In the genomic region with DNA sequence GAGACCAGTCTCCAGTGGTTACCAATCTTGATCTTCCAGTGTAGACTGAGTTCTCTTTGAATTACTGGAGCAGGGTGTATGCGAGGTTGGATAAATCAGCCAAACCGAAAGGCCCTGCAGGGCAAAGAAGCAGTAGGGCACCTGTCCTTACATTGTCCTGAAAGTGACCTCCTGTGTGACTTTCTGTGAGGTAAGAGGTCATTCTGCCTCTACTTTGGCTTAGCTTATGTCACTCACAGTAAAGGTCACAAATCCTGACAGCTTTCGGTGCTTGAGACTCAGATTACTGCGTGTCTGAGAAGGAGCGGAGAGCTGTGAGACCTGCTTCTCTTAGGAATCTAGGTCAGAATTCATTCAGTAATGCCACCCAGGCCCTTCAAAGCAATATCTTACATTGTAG, we compare ENCODE assay signal across 19 cellular contexts.
DNase-seq lines count a peak whose midpoint lies in the region; ATAC-seq, FAIRE-seq and TF ChIP-seq lines count a peak whose summit lies in the region.
"Had no signal": no experiment of that assay in that cellular context is flagged by ENCODE, and none has a peak within 500 bp of the region (broad histone marks: within the 10 kb centered on the region; RNA-seq: fewer than 3 reads in every experiment).

No MANE protein-coding gene starts in this region.

- H3K9ac ChIP-seq in SK-N-SH, result no peak overlapping the region

- H2AFZ ChIP-seq in SK-N-SH (ENCODE audit: low read depth), result no peak overlapping the region

- intact Hi-C loops in heart left ventricle (cut with DNase I) (no loop called here), cardiac septum (cut with DNase I) (no loop called here)

- POLR2A ChIA-PET in SK-N-SH (lab: Yijun Ruan, JAX), result no interaction called here

- H3F3A ChIP-seq in SK-N-SH (replicated peaks; ENCODE audit: insufficient read depth), result no peaks in the 10 kb centered on the region

- H3K4me2 ChIP-seq in SK-N-SH, result no peak overlapping the region

- DNase-seq in heart left ventricle, result no peak
- DNase-seq in cardiac septum (ENCODE audit: low spot score), result no peak
- DNase-seq in bronchial epithelial cell (ENCODE audit: low read depth), result no peak
- peak; percentile 52 for DNase-seq in left lobe of liver (ENCODE audit: low spot score)
- peak; percentile 34 for DNase-seq in retina
- no peak for DNase-seq in NCI-H510A (lab: John Stamatoyannopoulos, UW)
- DNase-seq in coronary artery (ENCODE audit: low spot score), result no peak
- no peak for DNase-seq in SK-N-SH
- DNase-seq: BE2C; CD4-positive, CD25-positive, alpha-beta regulatory T cell; EL; Kasumi-1; NCI-H1417; NCI-H187; NCI-H2107; NCI-H2227 treated with DMSO at 0.1 percent for 48 hours; NCI-H524; OCI-M1 had no signal

- no peaks in the 10 kb centered on the region for H4K20me1 ChIP-seq in SK-N-SH (ENCODE audit: insufficient read depth)

- H3K4me1 ChIP-seq in heart left ventricle (peaks cover 0 to 4% (median 0%) of the 10 kb centered on the region in 12 donors), SK-N-SH (ENCODE audit: control insufficient read depth in 1 of 2, insufficient read depth in 2 of 2, low read depth in 1 of 2, low read length in 1 of 2) (peaks cover 0 to 4% of the 10 kb centered on the region in 2 experiments; a peak in 1 of 4 replicates)
- H3K4me1 ChIP-seq: BE2C had no signal

- ATAC-seq in heart left ventricle (peak in 3 of 4 donors; percentile 30 to 69 (median 51)), left lobe of liver (peak; percentile 94)

- H3K9me3 ChIP-seq in heart left ventricle (no peaks in the 10 kb centered on the region), SK-N-SH (no peaks in the 10 kb centered on the region)
- H3K9me3 ChIP-seq: BE2C had no signal

- no peaks in the 10 kb centered on the region; the same call in 1 of the 2 replicates for H3K79me2 ChIP-seq in SK-N-SH (ENCODE audit: insufficient read depth)

- no peak for TF ChIP-seq RAD21 in SK-N-SH (IDR thresholded peaks at IDR 0.05; ENCODE audit: low read length)

- H3K36me3 ChIP-seq in heart left ventricle, result no peaks in the 10 kb centered on the region
- H3K36me3 ChIP-seq in bronchial epithelial cell (ENCODE audit: control insufficient read depth, insufficient read depth, low read length), result no peaks in the 10 kb centered on the region
- no peaks in the 10 kb centered on the region for H3K36me3 ChIP-seq in SK-N-SH (replicated peaks in 1 of 2; ENCODE audit: control insufficient read depth in 1 of 2, insufficient read depth in 2 of 2, low read length in 1 of 2)
- H3K36me3 ChIP-seq: BE2C had no signal

- WGBS in heart left ventricle, 4 donors, result 65 to 72% (median 70%) methylated on average over 5 of the region's 5 CpGs
- WGBS in SK-N-SH (ENCODE audit: low lambda C conversion rate), result 98% methylated on average over 5 of the region's 5 CpGs

- TF ChIP-seq POLR2A in heart left ventricle (IDR thresholded peaks at IDR 0.05), result no peak

- peak; percentile 32 for FAIRE-seq in bronchial epithelial cell (lab: Jason Lieb, UNC)
- FAIRE-seq: RCC 7860 had no signal

- no peaks in the 10 kb centered on the region for H3K9me2 ChIP-seq in SK-N-SH

- TF ChIP-seq CTCF in heart left ventricle (IDR thresholded peaks at IDR 0.05) (no peak), bronchial epithelial cell (IDR thresholded peaks at IDR 0.05; ENCODE audit: insufficient read depth, low read length, severe bottlenecking) (no peak), coronary artery (IDR thresholded peaks at IDR 0.05) (no peak), SK-N-SH (IDR thresholded peaks at IDR 0.05) (no peak)

- CTCF ChIA-PET in SK-N-SH (lab: Yijun Ruan, JAX), result interaction anchor here (0.6 to 1.2 kb wide), 2 partner anchors 10 to 13 kb away, joined by 3 read pairs; no protein-coding TSS in a partner anchor

- no peak for TF ChIP-seq EP300 in SK-N-SH (IDR thresholded peaks at IDR 0.05; ENCODE audit: borderline replicate concordance in 1 of 2, low read depth in 1 of 2, low read length in 1 of 2)

- H3K27ac ChIP-seq in heart left ventricle (peak overlapping the region in 2 of 12 donors; percentile 6 to 22), coronary artery (no peak overlapping the region), SK-N-SH (ENCODE audit: low read depth in 2 of 2, low read length in 1 of 2) (no peak overlapping the region)

- no peaks in the 10 kb centered on the region for H3K27me3 ChIP-seq in heart left ventricle
- H3K27me3 ChIP-seq in bronchial epithelial cell (ENCODE audit: control insufficient read depth, insufficient read depth, low read length), result no peaks in the 10 kb centered on the region
- H3K27me3 ChIP-seq in SK-N-SH (ENCODE audit: insufficient read depth), result no peaks in the 10 kb centered on the region
- H3K27me3 ChIP-seq: BE2C had no signal

- H3K4me3 ChIP-seq in heart left ventricle (no peak overlapping the region), bronchial epithelial cell (ENCODE audit: low read depth, low read length) (no peak overlapping the region), coronary artery (no peak overlapping the region), SK-N-SH (ENCODE audit: low read depth in 2 of 2, low read length in 1 of 2) (no peak overlapping the region)

TF ChIP-seq in SK-N-SH, 30 proteins besides CTCF, POLR2A, EP300 and RAD21:
- TF ChIP-seq GATA2 (CRISPR knock-in tag; IDR thresholded peaks at IDR 0.05) (no peak), SMC3 (IDR thresholded peaks at IDR 0.05; ENCODE audit: low read depth, low read length) (no peak), RCOR1 (IDR thresholded peaks at IDR 0.05; ENCODE audit: low read length) (no peak), YY1 (IDR thresholded peaks at IDR 0.05; ENCODE audit: low read depth) (no peak), NRF1 (IDR thresholded peaks at IDR 0.05; ENCODE audit: low read depth, low read length) (no peak), POLR2AphosphoS5 (IDR thresholded peaks at IDR 0.05; ENCODE audit: low read depth, low read length) (no peak), RXRA (IDR thresholded peaks at IDR 0.05; ENCODE audit: borderline replicate concordance, low read depth) (no peak), CHD2 (IDR thresholded peaks at IDR 0.05; ENCODE audit: low read length, partially characterized antibody) (no peak), FOXJ3 (CRISPR knock-in tag; IDR thresholded peaks at IDR 0.05) (no peak), TCF12 (IDR thresholded peaks at IDR 0.05) (no peak), EZH2phosphoT487 (IDR thresholded peaks at IDR 0.05; ENCODE audit: borderline replicate concordance, low read depth) (no peak), TEAD4 (IDR thresholded peaks at IDR 0.05; ENCODE audit: borderline replicate concordance, insufficient read depth) (no peak), FOXM1 (IDR thresholded peaks at IDR 0.05; ENCODE audit: low read depth) (no peak), ELF1 (IDR thresholded peaks at IDR 0.05) (no peak)
- TF ChIP-seq, protein P1, sequence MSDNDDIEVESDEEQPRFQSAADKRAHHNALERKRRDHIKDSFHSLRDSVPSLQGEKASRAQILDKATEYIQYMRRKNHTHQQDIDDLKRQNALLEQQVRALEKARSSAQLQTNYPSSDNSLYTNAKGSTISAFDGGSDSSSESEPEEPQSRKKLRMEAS (IDR thresholded peaks at IDR 0.05; ENCODE audit: low read depth), result no peak
- TF ChIP-seq, protein P2, sequence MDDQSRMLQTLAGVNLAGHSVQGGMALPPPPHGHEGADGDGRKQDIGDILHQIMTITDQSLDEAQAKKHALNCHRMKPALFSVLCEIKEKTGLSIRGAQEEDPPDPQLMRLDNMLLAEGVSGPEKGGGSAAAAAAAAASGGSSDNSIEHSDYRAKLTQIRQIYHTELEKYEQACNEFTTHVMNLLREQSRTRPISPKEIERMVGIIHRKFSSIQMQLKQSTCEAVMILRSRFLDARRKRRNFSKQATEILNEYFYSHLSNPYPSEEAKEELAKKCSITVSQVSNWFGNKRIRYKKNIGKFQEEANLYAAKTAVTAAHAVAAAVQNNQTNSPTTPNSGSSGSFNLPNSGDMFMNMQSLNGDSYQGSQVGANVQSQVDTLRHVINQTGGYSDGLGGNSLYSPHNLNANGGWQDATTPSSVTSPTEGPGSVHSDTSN (IDR thresholded peaks at IDR 0.05), result no peak
- TF ChIP-seq, protein P3, sequence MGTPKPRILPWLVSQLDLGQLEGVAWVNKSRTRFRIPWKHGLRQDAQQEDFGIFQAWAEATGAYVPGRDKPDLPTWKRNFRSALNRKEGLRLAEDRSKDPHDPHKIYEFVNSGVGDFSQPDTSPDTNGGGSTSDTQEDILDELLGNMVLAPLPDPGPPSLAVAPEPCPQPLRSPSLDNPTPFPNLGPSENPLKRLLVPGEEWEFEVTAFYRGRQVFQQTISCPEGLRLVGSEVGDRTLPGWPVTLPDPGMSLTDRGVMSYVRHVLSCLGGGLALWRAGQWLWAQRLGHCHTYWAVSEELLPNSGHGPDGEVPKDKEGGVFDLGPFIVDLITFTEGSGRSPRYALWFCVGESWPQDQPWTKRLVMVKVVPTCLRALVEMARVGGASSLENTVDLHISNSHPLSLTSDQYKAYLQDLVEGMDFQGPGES (IDR thresholded peaks at IDR 0.05; ENCODE audit: low read depth, low read length), result no peak

Comparison
In these comparisons a context has a peak if more than half of its experiments do, and no peak if none do; other contexts are left out.
1. DNase-seq: peak in left lobe of liver (single experiment) and retina (single experiment); none in heart left ventricle (0 of 5), cardiac septum (single experiment), bronchial epithelial cell (single experiment), NCI-H510A (single experiment), coronary artery (single experiment) and SK-N-SH (single experiment).